ENCODE assay signal across 10 cellular contexts in the genomic region with DNA sequence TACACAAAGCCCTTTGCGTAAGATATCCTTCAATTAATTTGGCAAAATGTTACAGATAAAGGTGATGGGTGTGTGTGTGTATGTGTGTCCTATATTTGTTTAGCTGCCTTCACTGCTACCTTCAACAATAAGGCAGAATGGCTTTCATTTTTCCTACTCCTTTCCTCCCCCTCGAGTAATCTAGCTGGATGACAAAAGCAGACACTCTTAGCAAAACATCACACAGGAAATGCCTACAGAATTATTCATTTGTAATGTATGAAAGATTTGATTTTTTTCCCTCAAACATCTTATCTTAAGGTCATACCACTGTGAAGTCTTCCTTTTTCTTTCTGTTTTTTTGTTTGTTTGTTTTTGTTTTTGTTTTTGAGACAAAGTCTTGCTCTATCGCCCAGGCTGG. TPM values are rescaled to one million over a fixed set of nuclear protein-coding genes. Genes with fewer than 3 reads are reported as not detected.
DNase-seq lines count a peak whose midpoint lies in the region; ATAC-seq and TF ChIP-seq lines count a peak whose summit lies in the region.
"Had no signal": no experiment of that assay in that cellular context is flagged by ENCODE, and none has a peak within 500 bp of the region (broad histone marks: within the 10 kb centered on the region; RNA-seq: fewer than 3 reads in every experiment).

No MANE protein-coding gene starts in this region.

- intact Hi-C loops in CD8-positive, alpha-beta T cell (cut with DNase I, micrococcal nuclease) = no loop called here

- H3K36me3 ChIP-seq in CD8-positive, alpha-beta T cell (ENCODE audit: insufficient read depth, low read length) = peaks cover 10% of the 10 kb centered on the region

- H3K27me3 ChIP-seq in CD8-positive, alpha-beta T cell (ENCODE audit: insufficient read depth, low read length) = no peaks in the 10 kb centered on the region

- DNase-seq in CD8-positive, alpha-beta T cell = no peak
- peak; percentile 74 for DNase-seq in LHCN-M2 (ENCODE audit: low read depth)
- peak; percentile 71 for DNase-seq in astrocyte of the spinal cord (ENCODE audit: low read depth, low spot score)
- peak; percentile 38 for DNase-seq in myocyte (ENCODE audit: low read depth)
- no peak for DNase-seq in NCI-H526 treated with DMSO at 0.1 percent for 48 hours (lab: John Stamatoyannopoulos, UW)
- DNase-seq in NCI-H774 (lab: John Stamatoyannopoulos, UW) = no peak
- DNase-seq in middle frontal gyrus (ENCODE audit: extremely low spot score, low spot score) = no peak
- DNase-seq: effector CD8-positive, alpha-beta T cell had no signal

- peak overlapping the region; percentile 52 for H3K27ac Mint-ChIP-seq in CD8-positive, alpha-beta T cell

- no peaks in the 10 kb centered on the region for H3K9me3 Mint-ChIP-seq in CD8-positive, alpha-beta T cell

- H3K27me3 Mint-ChIP-seq in CD8-positive, alpha-beta T cell (ENCODE audit: low read depth) = no peaks in the 10 kb centered on the region

- in situ Hi-C loops in astrocyte of the spinal cord (cut with HindIII; ENCODE audit: low sequenced_read_pairs) = no loop called here

- POLR2A ChIA-PET in CD8-positive, alpha-beta T cell (lab: Charles Lee) = interaction anchor here (2.0 to 2.1 kb wide), 2 partner anchors 9 to 14 kb away, joined by 9 read pairs; no protein-coding TSS in a partner anchor

- no peaks in the 10 kb centered on the region for H3K9me3 ChIP-seq in CD8-positive, alpha-beta T cell (ENCODE audit: low read length)

- no peak overlapping the region for H3K4me3 ChIP-seq in CD8-positive, alpha-beta T cell (ENCODE audit: low read depth, low read length)
- no peak overlapping the region for H3K4me3 ChIP-seq in astrocyte of the spinal cord (ENCODE audit: low read depth, low read length)

- CTCF ChIA-PET in CD8-positive, alpha-beta T cell (lab: Charles Lee) = interaction anchor here (0.6 to 1.6 kb wide), 2 partner anchors 43 to 116 kb away, joined by 3 to 6 read pairs; a partner anchor contains a TSS

- peaks cover 50% of the 10 kb centered on the region for H3K4me1 Mint-ChIP-seq in CD8-positive, alpha-beta T cell (ENCODE audit: low read depth)

- no peak overlapping the region for H3K27ac ChIP-seq in CD8-positive, alpha-beta T cell (ENCODE audit: low read depth, low read length)

- TF ChIP-seq CTCF in CD8-positive, alpha-beta T cell (IDR thresholded peaks at IDR 0.05) = no peak
- TF ChIP-seq CTCF in astrocyte of the spinal cord (IDR thresholded peaks at IDR 0.05; ENCODE audit: low read depth, low read length) = no peak

- peak overlapping the region; percentile 1 for H3K4me3 Mint-ChIP-seq in CD8-positive, alpha-beta T cell

- no peak for ATAC-seq in CD8-positive, alpha-beta T cell
- ATAC-seq in GM21576 (IDR thresholded peaks at IDR 0.05; ENCODE audit: unreplicated experiment) = no peak
- ATAC-seq: activated CD4-positive, CD25-positive, alpha-beta regulatory T cell treated with anti-CD3 and anti-CD28 coated beads, Interleukin-2, amount 50 U/mL, for 24 hours had no signal

- no peaks in the 10 kb centered on the region for H3K4me1 ChIP-seq in CD8-positive, alpha-beta T cell (ENCODE audit: insufficient read depth, low read length)

- H3K36me3 Mint-ChIP-seq in CD8-positive, alpha-beta T cell = peaks cover 65% of the 10 kb centered on the region

RNA-seq across cellular contexts. Expression of a gene that starts 10.6 kb away (rescaled TPM):
- 10 to 100 TPM; 48.6 to 52.4 TPM for total RNA-seq in CD8-positive, alpha-beta T cell
- total RNA-seq in LHCN-M2 (2014; rRNA removed) (11.1 and 13.9 TPM in 2 replicates), myocyte (1.4 and 2.0 TPM in 2 replicates)
- 1.0 TPM for polyA plus RNA-seq in LHCN-M2 (2012)
- polyA plus RNA-seq in myocyte (2012) = 0.43 TPM

RNA-seq across cellular contexts. Expression of a gene that starts 26.5 kb away (rescaled TPM):
- total RNA-seq in CD8-positive, alpha-beta T cell = 1 to 10 TPM in 1 of 2 experiments, under 1 TPM in 1; 0.89 to 2.0 TPM
- total RNA-seq in LHCN-M2 (2014; rRNA removed) (0.13 and 0.17 TPM in 2 replicates), myocyte (0.37 and 4.4 TPM in 2 replicates)
- polyA plus RNA-seq in LHCN-M2 (2012) = 0.13 TPM
- polyA plus RNA-seq in myocyte (2012) = 0.26 TPM

RNA-seq across cellular contexts. Expression of a gene that starts 43.7 kb away (rescaled TPM):
- 10 to 100 TPM; 63.7 to 67.3 TPM for total RNA-seq in CD8-positive, alpha-beta T cell
- 20.3 and 20.4 TPM in 2 replicates for total RNA-seq in LHCN-M2 (2014; rRNA removed)
- 11.0 TPM for polyA plus RNA-seq in LHCN-M2 (2012)
- total RNA-seq in myocyte = 11.0 and 13.1 TPM in 2 replicates
- 16.3 TPM for polyA plus RNA-seq in myocyte (2012)

RNA-seq across cellular contexts. Expression of a gene that starts 44.2 kb away (rescaled TPM):
- total RNA-seq in CD8-positive, alpha-beta T cell = 1 to 10 TPM; 8.1 to 9.1 TPM
- total RNA-seq in LHCN-M2 (2014; rRNA removed) (16.0 and 18.4 TPM in 2 replicates), myocyte (4.2 and 5.3 TPM in 2 replicates)
- 9.2 TPM for polyA plus RNA-seq in LHCN-M2 (2012)
- polyA plus RNA-seq in myocyte (2012) = 5.8 TPM

RNA-seq across cellular contexts. Expression of a gene that starts 48.6 kb away (rescaled TPM):
- total RNA-seq in CD8-positive, alpha-beta T cell = 10 to 100 TPM; 36.8 to 37.6 TPM
- total RNA-seq in LHCN-M2 (2014; rRNA removed) = 8.1 and 10.7 TPM in 2 replicates
- polyA plus RNA-seq in LHCN-M2 (2012) = 3.6 TPM
- 8.5 and 12.4 TPM in 2 replicates for total RNA-seq in myocyte
- polyA plus RNA-seq in myocyte (2012) = 4.8 TPM

Comparison
In these comparisons a context has a peak if more than half of its experiments do, and no peak if none do; other contexts are left out.
1. DNase-seq: peak in LHCN-M2 (single experiment), astrocyte of the spinal cord (single experiment) and myocyte (single experiment); none in CD8-positive, alpha-beta T cell (0 of 7), NCI-H526 treated with DMSO at 0.1 percent for 48 hours (single experiment), NCI-H774 (single experiment) and middle frontal gyrus (single experiment).